1 cellular context compared by ENCODE assay signal in the genomic region with DNA sequence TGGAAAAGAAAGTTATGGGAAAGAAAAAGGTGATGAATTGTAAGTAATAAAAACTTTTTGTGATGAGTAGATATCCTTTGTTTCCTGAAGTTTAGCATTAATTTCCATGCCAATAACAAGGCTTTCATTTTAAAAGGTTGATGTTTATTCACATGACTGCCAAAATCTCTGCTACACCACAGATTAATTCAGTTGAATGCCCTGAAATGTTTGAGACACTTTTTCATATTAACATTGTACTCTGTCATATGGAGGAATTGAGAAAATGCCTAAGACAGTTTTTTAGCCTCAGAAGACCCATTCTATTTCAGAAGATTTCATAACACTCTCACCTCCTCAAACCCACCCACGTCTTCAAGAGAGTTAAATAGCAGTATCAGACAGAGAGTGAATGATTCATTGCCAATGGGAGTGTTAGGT.
TF ChIP-seq lines count a peak whose summit lies in the region.

No MANE protein-coding gene starts in this region.

TF ChIP-seq in WTC11, 78 proteins besides CTCF, POLR2A, EP300 and RAD21 (continued from another document):
- TF ChIP-seq E2F4 (CRISPR knock-in tag; IDR thresholded peaks at IDR 0.05; ENCODE audit: borderline replicate concordance, low read depth) (no peak), ETV6 (CRISPR knock-in tag; IDR thresholded peaks at IDR 0.05) (no peak), ZNF423 (CRISPR knock-in tag; IDR thresholded peaks at IDR 0.05) (no peak), EMX1 (CRISPR knock-in tag; IDR thresholded peaks at IDR 0.05) (no peak), GABPB1 (CRISPR knock-in tag; IDR thresholded peaks at IDR 0.05) (no peak)
